In the genomic region with DNA sequence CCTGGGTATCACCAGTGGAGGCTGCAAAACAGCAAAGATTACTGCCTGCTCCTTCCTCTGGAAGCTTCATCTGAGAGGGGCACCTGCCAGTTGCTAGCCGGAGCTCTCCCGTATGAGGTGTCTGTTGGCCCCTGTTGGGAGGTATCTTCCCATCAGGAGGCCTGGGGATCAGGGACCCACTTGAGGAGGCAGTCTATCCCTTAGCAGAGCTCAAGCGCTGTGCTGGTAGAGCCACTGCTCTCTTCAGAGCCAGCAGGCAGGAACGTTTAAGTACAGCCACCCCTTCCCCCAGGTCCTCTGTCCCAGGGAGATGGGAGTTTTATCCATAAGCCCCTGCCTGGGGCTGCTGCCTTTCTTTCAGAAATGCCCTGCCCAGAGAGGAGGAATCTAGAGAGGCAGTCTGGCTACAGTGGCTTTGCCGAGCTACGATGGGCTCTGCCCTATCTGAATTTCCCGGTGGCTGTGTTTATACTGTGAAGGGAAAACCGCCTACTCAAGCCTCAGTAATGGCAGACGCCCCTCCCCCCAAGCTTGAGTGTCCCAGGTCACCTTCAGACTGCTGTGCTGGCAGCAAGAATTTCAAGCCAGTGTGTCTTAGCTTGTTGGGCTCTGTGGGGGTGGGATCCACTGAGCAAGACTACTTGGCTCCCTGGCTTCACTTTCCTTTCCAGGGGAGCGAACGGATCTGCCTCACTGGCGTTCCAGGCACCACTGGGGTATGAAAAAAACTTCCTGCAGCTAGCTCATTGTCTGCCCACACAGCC, we compare ENCODE assay signal across 1 cellular context.
TF ChIP-seq lines count a peak whose summit lies in the region.

No MANE protein-coding gene starts in this region.

TF ChIP-seq in GM23338, 12 proteins besides CTCF, POLR2A, EP300 and RAD21:
- TF ChIP-seq POLR2AphosphoS5 (IDR thresholded peaks at IDR 0.05; ENCODE audit: low read depth) = no peak
- TF ChIP-seq ZNF462 (CRISPR knock-in tag; IDR thresholded peaks at IDR 0.05) = 0 out of 2 replicates have a peak, but pooled peaks have one; percentile 3
